In the genomic region with DNA sequence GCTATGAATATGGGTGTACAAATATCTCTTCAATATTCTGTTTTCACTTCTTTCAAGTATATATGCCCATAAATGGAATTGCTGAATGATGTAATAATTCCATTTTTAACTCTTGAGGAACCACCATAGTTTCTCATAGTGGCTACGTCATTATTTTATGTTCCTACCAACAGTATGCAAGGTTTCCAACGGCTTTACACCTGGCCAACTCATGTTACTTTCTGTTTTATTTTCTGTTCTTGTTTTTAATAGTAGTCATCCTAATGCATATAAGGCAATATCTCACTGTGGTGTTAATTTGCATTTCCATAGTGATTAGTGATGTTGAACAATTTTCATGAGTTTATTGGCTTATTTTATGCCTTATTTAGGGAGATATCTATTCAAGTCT, we compare ENCODE assay signal across 13 cellular contexts.
DNase-seq lines count a peak whose midpoint lies in the region; ATAC-seq and TF ChIP-seq lines count a peak whose summit lies in the region.
"Had no signal": no experiment of that assay in that cellular context is flagged by ENCODE, and none has a peak within 500 bp of the region (broad histone marks: within the 10 kb centered on the region; RNA-seq: fewer than 3 reads in every experiment).

No MANE protein-coding gene starts in this region.

- 24% methylated on average over 2 of the region's 2 CpGs for WGBS in mammary epithelial cell (ENCODE audit: low coverage, missing lambda C conversion rate)
- WGBS in mesendoderm (ENCODE audit: extremely low coverage, insufficient coverage, low lambda C conversion rate), result no CpG with 5 or more reads among the region's 2 CpGs

- H3K18ac ChIP-seq in mesendoderm (ENCODE audit: low read length), result no peak overlapping the region

- H3K36me3 ChIP-seq in mammary epithelial cell (ENCODE audit: insufficient read depth, low read length) (no peaks in the 10 kb centered on the region), mesendoderm (ENCODE audit: control insufficient read depth, insufficient read depth, low read length) (no peaks in the 10 kb centered on the region)
- H3K36me3 ChIP-seq: Peyer's patch had no signal

- H3K4me2 ChIP-seq in mammary epithelial cell (ENCODE audit: insufficient read depth, low read depth, low read length), result peak overlapping the region; percentile 33
- H3K4me2 ChIP-seq in mesendoderm (ENCODE audit: low read length), result no peak overlapping the region

- no peak for TF ChIP-seq CTCF in mammary epithelial cell (conservative IDR thresholded peaks at IDR 0.05 in 1 of 2, IDR thresholded peaks at IDR 0.05 in 1 of 2; ENCODE audit: extremely low read depth in 1 of 2, insufficient read depth in 1 of 2, low read depth in 1 of 2, low read length in 2 of 2)

- H3K9ac ChIP-seq in mammary epithelial cell (ENCODE audit: insufficient read depth, low read length), result no peak overlapping the region
- H3K9ac ChIP-seq in mesendoderm (ENCODE audit: low read length), result no peak overlapping the region

- H3K27me3 ChIP-seq in mammary epithelial cell (ENCODE audit: insufficient read depth, low read length), result no peaks in the 10 kb centered on the region
- no peaks in the 10 kb centered on the region for H3K27me3 ChIP-seq in mesendoderm (ENCODE audit: insufficient read depth, low read length, poor library complexity)
- H3K27me3 ChIP-seq: Peyer's patch had no signal

- H2BK120ac ChIP-seq in mesendoderm (ENCODE audit: low read depth, low read length), result no peak overlapping the region

- ATAC-seq in GM18868 (IDR thresholded peaks at IDR 0.05; ENCODE audit: unreplicated experiment) (peak; percentile 84), GM21619 (IDR thresholded peaks at IDR 0.05; ENCODE audit: unreplicated experiment) (peak; percentile 73), HG03159 (IDR thresholded peaks at IDR 0.05; ENCODE audit: unreplicated experiment) (peak; percentile 80), left cardiac atrium (no peak)

- no peak overlapping the region for H3K23ac ChIP-seq in mesendoderm (ENCODE audit: low read length)

- peaks cover 29% of the 10 kb centered on the region for H3K4me1 ChIP-seq in mammary epithelial cell (ENCODE audit: insufficient read depth, low read length)
- no peaks in the 10 kb centered on the region for H3K4me1 ChIP-seq in mesendoderm (ENCODE audit: control insufficient read depth, low read depth, low read length)
- H3K4me1 ChIP-seq: Peyer's patch had no signal

- H3K9me3 ChIP-seq in mammary epithelial cell (replicated peaks; ENCODE audit: insufficient read depth, low read length), result no peaks in the 10 kb centered on the region
- H3K9me3 ChIP-seq: Peyer's patch had no signal

- no peak overlapping the region for H2BK15ac ChIP-seq in mesendoderm (replicated peaks; ENCODE audit: low read depth)

- no peak overlapping the region for H3K4ac ChIP-seq in mesendoderm (ENCODE audit: low read depth, low read length)

- no peak overlapping the region for H2AK5ac ChIP-seq in mesendoderm (ENCODE audit: low read length)

- no peak overlapping the region for H3K56ac ChIP-seq in mesendoderm (ENCODE audit: low read length)

- H3K79me2 ChIP-seq in mammary epithelial cell (ENCODE audit: insufficient read depth, low read length), result no peaks in the 10 kb centered on the region
- no peaks in the 10 kb centered on the region for H3K79me2 ChIP-seq in mesendoderm (ENCODE audit: control insufficient read depth, insufficient read depth, low read length)

- H2AFZ ChIP-seq in mammary epithelial cell (ENCODE audit: low read depth, low read length), result no peak overlapping the region

- no peak overlapping the region for H4K8ac ChIP-seq in mesendoderm (ENCODE audit: low read depth, low read length)

- H3K27ac ChIP-seq in mammary epithelial cell (ENCODE audit: insufficient read depth, low read depth, low read length), result peak overlapping the region; percentile 92
- no peak overlapping the region for H3K27ac ChIP-seq in mesendoderm (ENCODE audit: low read depth, low read length)
- H3K27ac ChIP-seq: Peyer's patch had no signal

- BruUV-seq in mammary epithelial cell (replicated peaks; lab: Mats Ljungman, UMichigan), result TSS peak; percentile 18

- dilution Hi-C loops in mammary epithelial cell (cut with HindIII; ENCODE audit: low sequenced_read_pairs), result no loop called here

- in situ Hi-C loops in mammary epithelial cell (cut with MboI; ENCODE audit: low sequenced_read_pairs in 2 of 2), result loop anchor here in 1 of 2 donors (10.0 kb wide), 1 partner anchor 94 kb away; no protein-coding TSS in a partner anchor

- no peak overlapping the region for H2BK5ac ChIP-seq in mesendoderm (ENCODE audit: low read length)

- no peaks in the 10 kb centered on the region for H4K20me1 ChIP-seq in mammary epithelial cell (ENCODE audit: insufficient read depth, low read length)

- H3K79me1 ChIP-seq in mesendoderm (ENCODE audit: low read length), result no peaks in the 10 kb centered on the region

- no peak for DNase-seq in mammary epithelial cell
- no peak for DNase-seq in left cardiac atrium
- DNase-seq in mesendoderm, result no peak
- no peak for DNase-seq in HCEC 1CT
- no peak for DNase-seq in Ammon's horn (ENCODE audit: low spot score)
- DNase-seq: activated CD8-positive, alpha-beta memory T cell treated with anti-CD3 and anti-CD28 coated beads, Interleukin-2, amount 50 U/mL, for 48 hours; CD4-positive, alpha-beta memory T cell; Kasumi-1; NCI-H2227 treated with DMSO at 0.1 percent for 48 hours; Peyer's patch had no signal

- H3K4me3 ChIP-seq in mammary epithelial cell (replicated peaks in 1 of 3; ENCODE audit: insufficient read depth in 1 of 3, low read depth in 2 of 3, low read length in 3 of 3) (no peak overlapping the region), mesendoderm (ENCODE audit: low read length) (no peak overlapping the region)
- H3K4me3 ChIP-seq: Peyer's patch had no signal

- intact Hi-C loops in mammary epithelial cell (cut with micrococcal nuclease), result no loop called here
- intact Hi-C loops in left cardiac atrium (cut with DNase I), result no loop called here

- no peak overlapping the region for H4K5ac ChIP-seq in mesendoderm (ENCODE audit: low read length)

- CTCF ChIA-PET in mammary epithelial cell (lab: Charles Lee; ENCODE audit: low non-redundant PET), result interaction anchor here (0.6 kb wide), 1 partner anchor 12 kb away, joined by 4 read pairs; no protein-coding TSS in a partner anchor

Comparison
In these comparisons a context has a peak if more than half of its experiments do, and no peak if none do; other contexts are left out.
1. ATAC-seq: peak in GM18868 (single experiment), GM21619 (single experiment) and HG03159 (single experiment); none in left cardiac atrium (0 of 2).